Comparison of ENCODE assay signal across 1 cellular context in the genomic region with DNA sequence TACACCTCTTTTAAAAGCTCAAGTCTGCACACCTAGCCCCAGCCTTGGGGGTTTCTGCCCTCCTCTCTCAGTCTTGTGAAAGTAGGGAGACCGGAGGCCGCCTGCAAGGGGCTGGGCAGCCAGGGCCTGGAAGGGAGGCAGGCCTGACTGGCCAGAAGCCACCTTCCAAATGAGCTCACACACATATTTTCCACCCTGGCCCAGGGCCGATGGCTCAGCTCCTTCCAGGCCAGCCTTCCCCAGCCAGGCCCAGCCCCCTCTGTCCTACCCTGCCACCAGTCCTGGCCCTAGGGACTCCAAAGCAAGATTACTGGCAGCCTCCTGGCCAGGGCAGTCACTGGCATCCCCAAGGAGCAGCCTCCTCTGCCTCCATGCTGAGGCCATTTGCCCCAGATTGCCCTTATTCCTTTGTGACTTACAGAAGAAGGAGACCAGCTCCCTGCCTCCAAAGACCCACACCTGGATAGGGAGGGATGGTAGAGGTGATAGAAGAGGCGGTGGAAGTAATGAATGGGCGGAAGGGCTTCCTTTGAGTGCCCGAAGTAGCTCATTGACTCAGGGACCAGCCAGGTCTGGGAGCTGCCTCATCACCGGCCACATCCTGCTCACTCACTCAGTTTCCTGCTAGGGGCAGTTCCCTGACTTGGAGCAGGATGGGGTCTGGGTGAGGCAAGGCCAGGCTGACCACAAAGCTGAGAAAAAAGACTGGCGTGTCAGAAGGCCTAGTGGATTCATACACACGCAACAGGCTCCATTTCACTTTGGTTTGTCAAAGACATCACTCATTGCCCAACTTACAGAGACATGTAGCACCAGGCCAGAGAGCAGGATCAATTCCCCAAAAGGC.
TF ChIP-seq lines count a peak whose summit lies in the region.

No MANE protein-coding gene starts in this region.

TF ChIP-seq in GM23338, 12 proteins besides CTCF, POLR2A, EP300 and RAD21 (continued from another document):
- TF ChIP-seq, protein P1, sequence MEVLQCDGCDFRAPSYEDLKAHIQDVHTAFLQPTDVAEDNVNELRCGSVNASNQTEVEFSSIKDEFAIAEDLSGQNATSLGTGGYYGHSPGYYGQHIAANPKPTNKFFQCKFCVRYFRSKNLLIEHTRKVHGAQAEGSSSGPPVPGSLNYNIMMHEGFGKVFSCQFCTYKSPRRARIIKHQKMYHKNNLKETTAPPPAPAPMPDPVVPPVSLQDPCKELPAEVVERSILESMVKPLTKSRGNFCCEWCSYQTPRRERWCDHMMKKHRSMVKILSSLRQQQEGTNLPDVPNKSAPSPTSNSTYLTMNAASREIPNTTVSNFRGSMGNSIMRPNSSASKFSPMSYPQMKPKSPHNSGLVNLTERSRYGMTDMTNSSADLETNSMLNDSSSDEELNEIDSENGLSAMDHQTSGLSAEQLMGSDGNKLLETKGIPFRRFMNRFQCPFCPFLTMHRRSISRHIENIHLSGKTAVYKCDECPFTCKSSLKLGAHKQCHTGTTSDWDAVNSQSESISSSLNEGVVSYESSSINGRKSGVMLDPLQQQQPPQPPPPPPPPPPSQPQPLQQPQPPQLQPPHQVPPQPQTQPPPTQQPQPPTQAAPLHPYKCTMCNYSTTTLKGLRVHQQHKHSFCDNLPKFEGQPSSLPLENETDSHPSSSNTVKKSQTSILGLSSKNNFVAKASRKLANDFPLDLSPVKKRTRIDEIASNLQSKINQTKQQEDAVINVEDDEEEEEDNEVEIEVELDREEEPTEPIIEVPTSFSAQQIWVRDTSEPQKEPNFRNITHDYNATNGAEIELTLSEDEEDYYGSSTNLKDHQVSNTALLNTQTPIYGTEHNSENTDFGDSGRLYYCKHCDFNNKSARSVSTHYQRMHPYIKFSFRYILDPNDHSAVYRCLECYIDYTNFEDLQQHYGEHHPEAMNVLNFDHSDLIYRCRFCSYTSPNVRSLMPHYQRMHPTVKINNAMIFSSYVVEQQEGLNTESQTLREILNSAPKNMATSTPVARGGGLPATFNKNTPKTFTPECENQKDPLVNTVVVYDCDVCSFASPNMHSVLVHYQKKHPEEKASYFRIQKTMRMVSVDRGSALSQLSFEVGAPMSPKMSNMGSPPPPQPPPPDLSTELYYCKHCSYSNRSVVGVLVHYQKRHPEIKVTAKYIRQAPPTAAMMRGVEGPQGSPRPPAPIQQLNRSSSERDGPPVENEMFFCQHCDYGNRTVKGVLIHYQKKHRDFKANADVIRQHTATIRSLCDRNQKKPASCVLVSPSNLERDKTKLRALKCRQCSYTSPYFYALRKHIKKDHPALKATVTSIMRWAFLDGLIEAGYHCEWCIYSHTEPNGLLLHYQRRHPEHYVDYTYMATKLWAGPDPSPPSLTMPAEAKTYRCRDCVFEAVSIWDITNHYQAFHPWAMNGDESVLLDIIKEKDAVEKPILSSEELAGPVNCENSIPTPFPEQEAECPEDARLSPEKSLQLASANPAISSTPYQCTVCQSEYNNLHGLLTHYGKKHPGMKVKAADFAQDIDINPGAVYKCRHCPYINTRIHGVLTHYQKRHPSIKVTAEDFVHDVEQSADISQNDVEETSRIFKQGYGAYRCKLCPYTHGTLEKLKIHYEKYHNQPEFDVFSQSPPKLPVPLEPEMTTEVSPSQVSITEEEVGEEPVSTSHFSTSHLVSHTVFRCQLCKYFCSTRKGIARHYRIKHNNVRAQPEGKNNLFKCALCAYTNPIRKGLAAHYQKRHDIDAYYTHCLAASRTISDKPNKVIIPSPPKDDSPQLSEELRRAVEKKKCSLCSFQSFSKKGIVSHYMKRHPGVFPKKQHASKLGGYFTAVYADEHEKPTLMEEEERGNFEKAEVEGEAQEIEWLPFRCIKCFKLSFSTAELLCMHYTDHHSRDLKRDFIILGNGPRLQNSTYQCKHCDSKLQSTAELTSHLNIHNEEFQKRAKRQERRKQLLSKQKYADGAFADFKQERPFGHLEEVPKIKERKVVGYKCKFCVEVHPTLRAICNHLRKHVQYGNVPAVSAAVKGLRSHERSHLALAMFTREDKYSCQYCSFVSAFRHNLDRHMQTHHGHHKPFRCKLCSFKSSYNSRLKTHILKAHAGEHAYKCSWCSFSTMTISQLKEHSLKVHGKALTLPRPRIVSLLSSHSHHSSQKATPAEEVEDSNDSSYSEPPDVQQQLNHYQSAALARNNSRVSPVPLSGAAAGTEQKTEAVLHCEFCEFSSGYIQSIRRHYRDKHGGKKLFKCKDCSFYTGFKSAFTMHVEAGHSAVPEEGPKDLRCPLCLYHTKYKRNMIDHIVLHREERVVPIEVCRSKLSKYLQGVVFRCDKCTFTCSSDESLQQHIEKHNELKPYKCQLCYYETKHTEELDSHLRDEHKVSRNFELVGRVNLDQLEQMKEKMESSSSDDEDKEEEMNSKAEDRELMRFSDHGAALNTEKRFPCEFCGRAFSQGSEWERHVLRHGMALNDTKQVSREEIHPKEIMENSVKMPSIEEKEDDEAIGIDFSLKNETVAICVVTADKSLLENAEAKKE (CRISPR knock-in tag; IDR thresholded peaks at IDR 0.05) = no peak
- TF ChIP-seq EZH2 (IDR thresholded peaks at IDR 0.05; ENCODE audit: low read depth, unreplicated experiment) (no peak), REST (IDR thresholded peaks at IDR 0.05; ENCODE audit: unreplicated experiment) (no peak), JUNB (IDR thresholded peaks at IDR 0.05; ENCODE audit: unreplicated experiment) (no peak), CREB1 (CRISPR knock-in tag; IDR thresholded peaks at IDR 0.05; ENCODE audit: low read depth) (no peak), STAT1 (IDR thresholded peaks at IDR 0.05; ENCODE audit: unreplicated experiment) (no peak), NANOG (IDR thresholded peaks at IDR 0.05; ENCODE audit: borderline replicate concordance) (no peak)
